ENCODE assay signal across 8 cellular contexts in the genomic region with DNA sequence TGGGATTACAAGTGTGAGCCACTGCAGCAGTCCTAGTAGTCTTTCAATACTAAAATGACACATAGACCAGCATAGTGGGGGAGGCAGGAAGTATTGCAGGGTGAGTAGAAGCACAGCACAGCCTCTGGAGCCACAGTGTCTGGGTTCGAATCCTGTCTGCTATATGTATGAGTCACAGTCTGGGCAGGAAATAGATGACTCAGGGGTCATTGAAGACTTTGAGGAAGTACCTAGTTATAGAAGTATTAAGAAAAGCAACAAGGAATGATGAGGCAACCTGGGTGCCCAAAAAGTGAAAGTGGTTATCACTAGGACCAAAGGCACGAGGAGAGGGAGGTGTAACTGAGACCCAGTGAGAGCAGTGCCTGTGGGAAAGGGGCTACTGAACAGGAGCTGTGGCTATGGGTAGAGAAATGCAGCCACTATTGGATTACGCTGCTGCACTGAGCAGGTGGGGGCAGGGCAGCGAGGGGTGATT.
DNase-seq lines count a peak whose midpoint lies in the region; FAIRE-seq and TF ChIP-seq lines count a peak whose summit lies in the region.

No MANE protein-coding gene starts in this region.

- in situ Hi-C loops in ACHN (cut with HindIII; ENCODE audit: low pct_ligation_motif_present, low pct_unique_long_range_greater_than_20kb, low sequenced_read_pairs) (no loop called here), GM23248 (cut with MboI) (no loop called here)

- H3K9me3 ChIP-seq in GM23248 (ENCODE audit: low read depth): no peaks in the 10 kb centered on the region
- H3K9me3 ChIP-seq in fibroblast of lung (ENCODE audit: control insufficient read depth, insufficient read depth, low read depth, low read length): no peaks in the 10 kb centered on the region
- no peaks in the 10 kb centered on the region for H3K9me3 ChIP-seq in kidney (ENCODE audit: control insufficient read depth in 1 of 2, low read length in 2 of 2)

- 59 to 65% methylated on average over 4 of the region's 4 CpGs for WGBS in GM23248 (ENCODE audit: low coverage in 1 of 2, low lambda C conversion rate in 2 of 2, missing lambda C conversion rate in 2 of 2), 2 experiments

- peak overlapping the region; percentile 47 for H3K27ac ChIP-seq in GM23248
- no peak overlapping the region for H3K27ac ChIP-seq in fibroblast of lung (ENCODE audit: insufficient read depth, low read length)
- H3K27ac ChIP-seq in kidney (ENCODE audit: low read depth in 2 of 2, low read length in 2 of 2): no peak overlapping the region

- H3K27me3 ChIP-seq in GM23248 (replicated peaks; ENCODE audit: insufficient read depth): no peaks in the 10 kb centered on the region
- no peaks in the 10 kb centered on the region for H3K27me3 ChIP-seq in fibroblast of lung (ENCODE audit: control insufficient read depth, insufficient read depth, low read length)

- H3K79me2 ChIP-seq in GM23248 (ENCODE audit: insufficient read depth) (no peaks in the 10 kb centered on the region), fibroblast of lung (ENCODE audit: control insufficient read depth, insufficient read depth, low read length) (no peaks in the 10 kb centered on the region)

- DNase-seq in ACHN (peak; percentile 14), GM23248 (peak; percentile 76), RKO (ENCODE audit: low spot score) (peak; percentile 80), fibroblast of lung (ENCODE audit: low read depth in 2 of 2) (peak; percentile 25 to 69), kidney (no peak), superior temporal gyrus (ENCODE audit: extremely low spot score) (no peak), NCI-H2196 (lab: John Stamatoyannopoulos, UW; ENCODE audit: unreplicated experiment) (no peak), NCI-H1694 treated with DMSO at 0.1 percent for 48 hours (lab: John Stamatoyannopoulos, UW) (no peak)

- H2AFZ ChIP-seq in GM23248 (no peak overlapping the region), fibroblast of lung (ENCODE audit: low read length) (no peak overlapping the region)

- H3K4me1 ChIP-seq in GM23248 (ENCODE audit: insufficient read depth) (peaks cover 62% of the 10 kb centered on the region), fibroblast of lung (ENCODE audit: control insufficient read depth, extremely low read depth, insufficient read depth, low read length) (peaks cover 9% of the 10 kb centered on the region), kidney (ENCODE audit: control insufficient read depth in 1 of 2, insufficient read depth in 1 of 2, low read depth in 1 of 2, low read length in 2 of 2) (no peaks in the 10 kb centered on the region)

- H3K9me2 ChIP-seq in GM23248 (ENCODE audit: insufficient read depth): no peaks in the 10 kb centered on the region

- TF ChIP-seq CTCF in fibroblast of lung (conservative IDR thresholded peaks at IDR 0.05 in 1 of 2, IDR thresholded peaks at IDR 0.05 in 1 of 2; ENCODE audit: low read depth in 1 of 2, low read length in 2 of 2) (no peak), kidney (IDR thresholded peaks at IDR 0.05; ENCODE audit: borderline replicate concordance, extremely low read depth, insufficient read depth) (no peak)

- no peak for FAIRE-seq in kidney (lab: Jason Lieb, UNC)

- H3K4me2 ChIP-seq in GM23248 (ENCODE audit: unreplicated experiment) (no peak overlapping the region), fibroblast of lung (ENCODE audit: extremely low read depth, insufficient read depth, low read length) (no peak overlapping the region)

- H3K36me3 ChIP-seq in GM23248 (ENCODE audit: low read depth): no peaks in the 10 kb centered on the region
- H3K36me3 ChIP-seq in fibroblast of lung (ENCODE audit: control insufficient read depth, insufficient read depth, low read length): no peaks in the 10 kb centered on the region
- no peaks in the 10 kb centered on the region for H3K36me3 ChIP-seq in kidney (ENCODE audit: control insufficient read depth in 1 of 2, insufficient read depth in 2 of 2, low read length in 2 of 2)

- no peak overlapping the region for H3K9ac ChIP-seq in GM23248
- no peak overlapping the region for H3K9ac ChIP-seq in fibroblast of lung (ENCODE audit: insufficient read depth, low read length)
- H3K9ac ChIP-seq in kidney (ENCODE audit: low read length in 2 of 2): no peak overlapping the region

- H4K20me1 ChIP-seq in GM23248 (ENCODE audit: insufficient read depth): no peaks in the 10 kb centered on the region
- no peaks in the 10 kb centered on the region for H4K20me1 ChIP-seq in fibroblast of lung (ENCODE audit: control insufficient read depth, extremely low read depth, insufficient read depth, low read length)

- intact Hi-C loops in kidney (cut with DNase I): no loop called here

- H3F3A ChIP-seq in GM23248 (ENCODE audit: insufficient read depth): peaks cover 56% of the 10 kb centered on the region

- H3K4me3 ChIP-seq in GM23248 (no peak overlapping the region), fibroblast of lung (replicated peaks in 1 of 4; ENCODE audit: control extremely low read depth in 1 of 4, insufficient read depth in 1 of 4, low read depth in 3 of 4, low read length in 4 of 4) (no peak overlapping the region), kidney (ENCODE audit: low read length in 2 of 2) (no peak overlapping the region)

Comparison
In these comparisons a context has a peak if more than half of its experiments do, and no peak if none do; other contexts are left out.
1. DNase-seq: peak in ACHN (single experiment), GM23248 (single experiment), RKO (single experiment) and fibroblast of lung (2 of 2); none in kidney (single experiment), superior temporal gyrus (single experiment), NCI-H2196 (single experiment) and NCI-H1694 treated with DMSO at 0.1 percent for 48 hours (single experiment).